ENCODE assay signal across 23 cellular contexts in genomic region chr6:58290177-58290576, GRCh38.
"Had no signal": no experiment of that assay in that cellular context is flagged by ENCODE, and none has a peak within 500 bp of the region (broad histone marks: within the 10 kb centered on the region; RNA-seq: fewer than 3 reads in every experiment).

No MANE protein-coding gene starts in this region.

- H3K9ac ChIP-seq: parathyroid adenoma had no signal

- H3K4me3 ChIP-seq: lower lobe of right lung, right lobe of liver, smooth muscle cell, suprapubic skin, vagina had no signal

- DNase-seq: cortex of kidney; effector CD4-positive, alpha-beta T cell; erythroblast; head of caudate nucleus; left ventricle myocardium superior; lower lobe of right lung; natural killer cell; right lobe of liver; stimulated activated CD4-positive, alpha-beta T cell treated with anti-CD3 and anti-CD28 coated beads, Interleukin-12 subunit alpha, Interleukin-12 subunit beta, amount 100 ng/mL, for 4 hours; stimulated activated CD4-positive, alpha-beta T cell treated with anti-CD3 and anti-CD28 coated beads, Interleukin-1b, Interleukin-23, amount 100 ng/mL, for 48 hours; stimulated activated CD4-positive, alpha-beta T cell treated with anti-CD3 and anti-CD28 coated beads, Interleukin-4, amount 100 ng/mL, for 1 hour; stimulated activated CD8-positive, alpha-beta memory T cell treated with anti-CD3 and anti-CD28 coated beads, Interleukin-4, amount 100 ng/mL, for 48 hours; stimulated activated naive CD4-positive, alpha-beta T cell; stimulated activated naive CD8-positive, alpha-beta T cell treated with anti-CD3 and anti-CD28 coated beads, Interleukin-15, amount 100 ng/mL, for 72 hours; trophoblast cell had no signal

- H3K4me2 ChIP-seq: smooth muscle cell had no signal

- FAIRE-seq: endothelial cell of umbilical vein, frontal cortex, keratinocyte had no signal

- ATAC-seq: left ventricle myocardium superior; lower lobe of right lung; natural killer cell; right lobe of liver; stimulated activated naive CD8-positive, alpha-beta T cell treated with anti-CD3 and anti-CD28 coated beads, Interleukin-15, amount 100 ng/mL, for 72 hours had no signal

- H2AFZ ChIP-seq: parathyroid adenoma had no signal

- H3K79me2 ChIP-seq: parathyroid adenoma had no signal

- H3K27ac ChIP-seq: lower lobe of right lung, neutrophil, parathyroid adenoma, right lobe of liver, suprapubic skin, vagina had no signal

- H3K27me3 ChIP-seq: neutrophil, right lobe of liver, suprapubic skin, vagina had no signal

- H3K36me3 ChIP-seq: lower lobe of right lung, neutrophil, right lobe of liver, suprapubic skin, vagina had no signal

- H3K4me1 ChIP-seq: lower lobe of right lung, parathyroid adenoma, right lobe of liver, suprapubic skin, vagina had no signal

- H3K9me3 ChIP-seq: lower lobe of right lung, neutrophil, right lobe of liver, vagina had no signal
